Comparison of ENCODE assay signal across 14 cellular contexts in genomic region chr20:17863209-17863576, GRCh38.
DNase-seq lines count a peak whose midpoint lies in the region; ATAC-seq and TF ChIP-seq lines count a peak whose summit lies in the region.
"Had no signal": no experiment of that assay in that cellular context is flagged by ENCODE, and none has a peak within 500 bp of the region (broad histone marks: within the 10 kb centered on the region; RNA-seq: fewer than 3 reads in every experiment).

No MANE protein-coding gene starts in this region.

- no peaks in the 10 kb centered on the region for H3K27me3 ChIP-seq in colonic mucosa
- H3K27me3 ChIP-seq in liver (ENCODE audit: control insufficient read depth in 4 of 4, insufficient read depth in 4 of 4, low read length in 3 of 4) = no peaks in the 10 kb centered on the region
- H3K27me3 ChIP-seq in parathyroid adenoma (ENCODE audit: control insufficient read depth, insufficient read depth, low read length) = no peaks in the 10 kb centered on the region
- H3K27me3 ChIP-seq: BE2C had no signal

- no peaks in the 10 kb centered on the region for H3K79me2 ChIP-seq in parathyroid adenoma

- no peak for DNase-seq in colonic mucosa
- no peak for DNase-seq in NCI-H1105 (lab: John Stamatoyannopoulos, UW)
- DNase-seq: CD8-positive, alpha-beta T cell; DND-41; GDM1; GOT3 had no signal

- peaks cover 4% of the 10 kb centered on the region for H3K4me1 ChIP-seq in colonic mucosa
- H3K4me1 ChIP-seq in liver (ENCODE audit: control insufficient read depth in 4 of 4, insufficient read depth in 4 of 4, low read length in 3 of 4) = peaks cover 28 to 62% (median 51%) of the 10 kb centered on the region in 4 donors
- peaks cover 13% of the 10 kb centered on the region for H3K4me1 ChIP-seq in parathyroid adenoma

- H2AFZ ChIP-seq in parathyroid adenoma = peak overlapping the region; percentile 34

- ATAC-seq in HG03342 (IDR thresholded peaks at IDR 0.05; ENCODE audit: unreplicated experiment) (no peak), HG03432 (IDR thresholded peaks at IDR 0.05; ENCODE audit: unreplicated experiment) (no peak)
- ATAC-seq: CD8-positive, alpha-beta T cell had no signal

- H3K4me3 ChIP-seq in colonic mucosa (no peak overlapping the region), liver (ENCODE audit: low read depth in 1 of 3, low read length in 3 of 3) (no peak overlapping the region), parathyroid adenoma (ENCODE audit: low read depth, low read length) (no peak overlapping the region)
- H3K4me3 ChIP-seq: A549, HAP-1 had no signal

- no peak for TF ChIP-seq RAD21 in liver (IDR thresholded peaks at IDR 0.05)

- 72% methylated on average over 4 of the region's 4 CpGs for WGBS in liver

- H3K9me3 ChIP-seq in colonic mucosa (no peaks in the 10 kb centered on the region), liver (ENCODE audit: control insufficient read depth in 4 of 4, low read length in 3 of 4) (no peaks in the 10 kb centered on the region), parathyroid adenoma (ENCODE audit: control insufficient read depth, low read length) (no peaks in the 10 kb centered on the region)
- H3K9me3 ChIP-seq: A549, BE2C, HAP-1 had no signal

- H3K4me2 ChIP-seq in parathyroid adenoma (ENCODE audit: low read length) = no peak overlapping the region

- peak overlapping the region; percentile 30 for H3K27ac ChIP-seq in colonic mucosa
- peak overlapping the region; percentile 13 to 57 for H3K27ac ChIP-seq in liver (ENCODE audit: low read depth in 1 of 2, low read length in 2 of 2)
- no peak overlapping the region for H3K27ac ChIP-seq in parathyroid adenoma
- H3K27ac ChIP-seq: HL-60 had no signal

- intact Hi-C loops in colonic mucosa (cut with DNase I) = no loop called here

- H3K36me3 ChIP-seq in colonic mucosa = no peaks in the 10 kb centered on the region
- H3K36me3 ChIP-seq in liver (ENCODE audit: control insufficient read depth in 4 of 4, insufficient read depth in 3 of 4, low read depth in 1 of 4, low read length in 3 of 4) = no peaks in the 10 kb centered on the region
- no peaks in the 10 kb centered on the region for H3K36me3 ChIP-seq in parathyroid adenoma (ENCODE audit: control insufficient read depth, insufficient read depth, low read length)
- H3K36me3 ChIP-seq: BE2C, HAP-1 had no signal

- TF ChIP-seq CTCF in colonic mucosa (IDR thresholded peaks at IDR 0.05) (no peak), liver (IDR thresholded peaks at IDR 0.05; ENCODE audit: low read depth, low read length, missing input control) (no peak), parathyroid adenoma (IDR thresholded peaks at IDR 0.05) (no peak)

- H3K9ac ChIP-seq in colonic mucosa (ENCODE audit: low read depth in 2 of 2, low read length in 2 of 2) (peak overlapping the region in 1 of 2 donors; percentile 76), liver (ENCODE audit: low read depth in 1 of 2, low read length in 2 of 2) (no peak overlapping the region), parathyroid adenoma (no peak overlapping the region)

TF ChIP-seq in liver, 16 proteins besides CTCF, POLR2A, EP300 and RAD21:
- TF ChIP-seq SP1 (IDR thresholded peaks at IDR 0.05) (no peak), MAX (IDR thresholded peaks at IDR 0.05) (no peak), HNF4A (conservative IDR thresholded peaks at IDR 0.05) (no peak), REST (IDR thresholded peaks at IDR 0.05) (no peak), TAF1 (conservative IDR thresholded peaks at IDR 0.05) (no peak), ATF3 (IDR thresholded peaks at IDR 0.05) (no peak), RXRA (IDR thresholded peaks at IDR 0.05) (no peak), ZBTB33 (IDR thresholded peaks at IDR 0.05) (no peak)
